18 cellular contexts compared by ENCODE assay signal in genomic region chr1:203524824-203525223, GRCh38. TPM values are rescaled to one million over a fixed set of nuclear protein-coding genes. Genes with fewer than 3 reads are reported as not detected.
DNase-seq lines count a peak whose midpoint lies in the region; ATAC-seq and TF ChIP-seq lines count a peak whose summit lies in the region.
"Had no signal": no experiment of that assay in that cellular context is flagged by ENCODE, and none has a peak within 500 bp of the region (broad histone marks: within the 10 kb centered on the region; RNA-seq: fewer than 3 reads in every experiment).

No MANE protein-coding gene starts in this region.

- H3K4me1 ChIP-seq in left ventricle myocardium inferior (peaks cover 40% of the 10 kb centered on the region), heart left ventricle (peaks cover 0 to 45% (median 20%) of the 10 kb centered on the region in 12 donors), endodermal cell (ENCODE audit: control insufficient read depth, insufficient read depth, low read length) (peaks cover under 1% of the 10 kb centered on the region), stomach (peaks cover 11 to 75% (median 32%) of the 10 kb centered on the region in 4 donors), vagina (peaks cover 26% of the 10 kb centered on the region)

- H3K36me3 Mint-ChIP-seq in endodermal cell (ENCODE audit: low read depth), result no peaks in the 10 kb centered on the region

- H3K36me3 ChIP-seq in left ventricle myocardium inferior (no peaks in the 10 kb centered on the region), heart left ventricle (no peaks in the 10 kb centered on the region), endodermal cell (ENCODE audit: control insufficient read depth, insufficient read depth, low read length) (no peaks in the 10 kb centered on the region), stomach (no peaks in the 10 kb centered on the region), vagina (no peaks in the 10 kb centered on the region)
- H3K36me3 ChIP-seq: SJCRH30 had no signal

- peaks cover 18% of the 10 kb centered on the region for H3K27me3 Mint-ChIP-seq in endodermal cell (ENCODE audit: insufficient read depth)

- H3K27me3 ChIP-seq in left ventricle myocardium inferior (ENCODE audit: low read depth) (no peaks in the 10 kb centered on the region), heart left ventricle (no peaks in the 10 kb centered on the region), endodermal cell (ENCODE audit: control insufficient read depth, insufficient read depth, low read length, poor library complexity, severe bottlenecking) (no peaks in the 10 kb centered on the region), stomach (no peaks in the 10 kb centered on the region), vagina (no peaks in the 10 kb centered on the region)
- H3K27me3 ChIP-seq: SJCRH30 had no signal

- no peak overlapping the region for H3K4me3 ChIP-seq in left ventricle myocardium inferior
- no peak overlapping the region for H3K4me3 ChIP-seq in heart left ventricle
- no peak overlapping the region for H3K4me3 ChIP-seq in endodermal cell (ENCODE audit: low read length)
- H3K4me3 ChIP-seq in stomach, result no peak overlapping the region
- H3K4me3 ChIP-seq in vagina, result no peak overlapping the region
- H3K4me3 ChIP-seq: GM12878, SJCRH30 had no signal

- DNase-seq in left ventricle myocardium inferior (no peak), heart left ventricle (no peak), endodermal cell (peak; percentile 55), stomach (no peak), vagina (ENCODE audit: extremely low spot score in 2 of 2) (no peak), G401 (ENCODE audit: low spot score) (no peak)
- DNase-seq: Caco-2, KG1, NCI-H1092 treated with DMSO at 0.1 percent for 48 hours, OCI-M1, RPMI8226, SJCRH30 had no signal

- H3K9ac ChIP-seq in endodermal cell (ENCODE audit: extremely low read depth, low read length, poor library complexity, severe bottlenecking), result no peak overlapping the region

- TF ChIP-seq CTCF in left ventricle myocardium inferior (IDR thresholded peaks at IDR 0.05; ENCODE audit: borderline replicate concordance) (no peak), heart left ventricle (IDR thresholded peaks at IDR 0.05) (no peak), endodermal cell (conservative IDR thresholded peaks at IDR 0.05) (no peak), stomach (IDR thresholded peaks at IDR 0.05) (no peak), vagina (IDR thresholded peaks at IDR 0.05) (no peak)

- peaks cover 12% of the 10 kb centered on the region for H3K4me1 Mint-ChIP-seq in endodermal cell

- TF ChIP-seq POLR2A in heart left ventricle (IDR thresholded peaks at IDR 0.05) (no peak), stomach (IDR thresholded peaks at IDR 0.05) (no peak), vagina (IDR thresholded peaks at IDR 0.05) (no peak)

- H3K27ac Mint-ChIP-seq in endodermal cell, result no peak overlapping the region

- H3K4me3 Mint-ChIP-seq in endodermal cell, result no peak overlapping the region

- WGBS in heart left ventricle, 4 donors, result 81 to 88% (median 87%) methylated on average over 4 of the region's 4 CpGs
- WGBS in endodermal cell (ENCODE audit: insufficient coverage in 1 of 2, insufficient read length in 1 of 2), 2 experiments, result 87 to 91% methylated on average over 4 of the region's 4 CpGs
- 88 to 96% (median 93%) methylated on average over 4 of the region's 4 CpGs for WGBS in stomach, 5 donors

- no peaks in the 10 kb centered on the region for H3K9me3 ChIP-seq in left ventricle myocardium inferior (replicated peaks)
- H3K9me3 ChIP-seq in heart left ventricle, result no peaks in the 10 kb centered on the region
- no peaks in the 10 kb centered on the region for H3K9me3 ChIP-seq in endodermal cell (ENCODE audit: control insufficient read depth, low read length)
- H3K9me3 ChIP-seq in stomach, result no peaks in the 10 kb centered on the region
- H3K9me3 ChIP-seq in vagina, result no peaks in the 10 kb centered on the region
- H3K9me3 ChIP-seq: Caco-2, SJCRH30 had no signal

- in situ Hi-C loops in G401 (cut with HindIII; ENCODE audit: low sequenced_read_pairs), result no loop called here

- H3K27ac ChIP-seq in left ventricle myocardium inferior (replicated peaks) (peak overlapping the region; percentile 43), heart left ventricle (peak overlapping the region in 1 of 12 donors; percentile 8), endodermal cell (ENCODE audit: low read depth, low read length) (no peak overlapping the region), stomach (peak overlapping the region in 4 of 5 donors; percentile 6 to 65 (median 34)), vagina (peak overlapping the region; percentile 22)
- H3K27ac ChIP-seq: SJCRH30 had no signal

- intact Hi-C loops in left ventricle myocardium inferior (cut with micrococcal nuclease) (no loop called here), heart left ventricle (cut with DNase I) (loop anchor here in 1 of 10 donors (5.0 kb wide), 1 partner anchor 32 kb away; no protein-coding TSS in a partner anchor), stomach (cut with DNase I; ENCODE audit: low total_unique reads) (no loop called here), vagina (cut with DNase I) (no loop called here)

- H3K9me3 Mint-ChIP-seq in endodermal cell, result no peaks in the 10 kb centered on the region

- ATAC-seq in heart left ventricle (no peak), HG03457 (IDR thresholded peaks at IDR 0.05; ENCODE audit: unreplicated experiment) (no peak), HG03095 (IDR thresholded peaks at IDR 0.05; ENCODE audit: unreplicated experiment) (no peak)
- ATAC-seq: GM12878, HCT116 had no signal

- no peak for TF ChIP-seq EP300 in stomach (IDR thresholded peaks at IDR 0.05)

RNA-seq across cellular contexts. Expression of gene OPTC, which starts 30.9 kb away (rescaled TPM):
- not detected for total RNA-seq in left ventricle myocardium inferior
- total RNA-seq in heart left ventricle, result not detected
- polyA plus RNA-seq in heart left ventricle, result not detected
- total RNA-seq in endodermal cell, result under 1 TPM; 0.26 to 0.42 TPM
- polyA plus RNA-seq in endodermal cell (2013, experiment 1 of 2), result 0.53 TPM
- 0.54 TPM for polyA plus RNA-seq in endodermal cell (2013, experiment 2 of 2)
- total RNA-seq in stomach, result not detected
- not detected for polyA plus RNA-seq in stomach
- total RNA-seq in vagina, result not detected
- total RNA-seq in G401 (2014; rRNA removed; shearing (Covaris generic)), result not detected in 2 replicates
- total RNA-seq: Caco-2, GM12878, M059J, NCI-H460, SJCRH30 had no signal
- polyA plus RNA-seq: GM12878 had no signal

RNA-seq across cellular contexts. Expression of gene PRELP, which starts 49.2 kb away (rescaled TPM):
- total RNA-seq in left ventricle myocardium inferior (22.5 TPM), heart left ventricle (10 to 100 TPM in 6 of 9 donors, 1 to 10 TPM in 3; 3.6 to 61.9 (median 13.6) TPM), endodermal cell (1 to 10 TPM in 1 of 2 donors, under 1 TPM in 1; 0.66 to 3.9 TPM), stomach (10 to 100 TPM in 3 of 5 donors, 1 to 10 TPM in 2; 1.1 to 29.8 (median 10.7) TPM), vagina (128 TPM)
- polyA plus RNA-seq in heart left ventricle (10 to 100 TPM in 1 of 2 donors, 1 to 10 TPM in 1; 7.8 to 14.6 TPM), stomach (10 to 100 TPM in 1 of 3 donors, 1 to 10 TPM in 2; 2.2 to 29.5 (median 3.2) TPM)
- polyA plus RNA-seq in endodermal cell (2013, experiment 1 of 2), result 3.9 TPM
- 3.7 TPM for polyA plus RNA-seq in endodermal cell (2013, experiment 2 of 2)
- total RNA-seq in G401 (2014; rRNA removed; shearing (Covaris generic)), result not detected in 2 replicates
- total RNA-seq: Caco-2, M059J, NCI-H460, SJCRH30 had no signal
